In the genomic region with DNA sequence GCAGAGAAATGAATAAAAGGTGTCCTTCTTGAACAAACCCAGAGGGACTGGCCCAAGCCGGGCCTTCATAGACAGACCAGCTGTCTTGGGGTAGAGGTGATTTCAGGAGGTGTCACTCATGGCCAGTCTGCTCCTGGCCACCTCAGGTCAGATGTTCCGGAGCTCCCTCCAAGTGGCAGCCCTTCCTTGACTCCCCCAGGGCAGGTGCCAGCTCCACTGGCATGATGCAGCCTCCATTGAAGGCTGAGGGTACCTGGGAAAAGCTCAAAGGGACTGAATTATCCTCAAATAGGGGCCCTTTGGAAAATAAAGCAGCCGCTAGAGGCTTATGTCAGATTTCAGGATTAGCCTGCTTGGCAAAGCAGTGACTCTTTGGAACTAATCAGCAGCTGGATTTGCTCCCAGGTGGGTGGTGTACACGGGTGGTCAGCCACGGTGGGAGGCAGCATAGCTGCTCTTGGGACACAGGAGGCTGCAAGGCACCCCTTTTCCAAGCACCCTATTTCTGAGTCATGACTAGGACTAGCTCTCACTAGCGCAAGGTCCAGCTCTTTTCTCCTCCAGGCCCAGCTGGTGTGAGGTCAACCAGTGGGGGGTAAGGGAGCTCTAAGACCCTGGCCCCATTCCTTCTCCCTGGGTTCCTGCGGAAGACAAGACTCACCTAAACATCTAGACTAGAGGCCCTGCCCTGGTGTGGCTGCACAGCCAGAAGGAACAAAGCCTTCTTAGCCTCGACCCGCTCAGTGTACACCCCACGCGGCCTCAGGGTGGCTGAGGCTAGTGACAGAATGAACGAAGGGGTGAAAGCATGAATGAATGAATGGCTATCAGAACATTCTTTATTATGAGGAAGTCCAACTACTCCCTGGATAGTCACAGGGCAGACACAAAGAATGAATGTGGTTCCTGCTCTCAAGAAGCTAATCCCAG, we compare ENCODE assay signal across 18 cellular contexts. TPM values are rescaled to one million over a fixed set of nuclear protein-coding genes. Genes with fewer than 3 reads are reported as not detected.
DNase-seq lines count a peak whose midpoint lies in the region; ATAC-seq and TF ChIP-seq lines count a peak whose summit lies in the region.
"Had no signal": no experiment of that assay in that cellular context is flagged by ENCODE, and none has a peak within 500 bp of the region (broad histone marks: within the 10 kb centered on the region; RNA-seq: fewer than 3 reads in every experiment).

No MANE protein-coding gene starts in this region.

- ATAC-seq in Right ventricle myocardium inferior = no peak
- ATAC-seq in left ventricle myocardium superior = no peak
- ATAC-seq in left cardiac atrium = no peak
- no peak for ATAC-seq in aorta (ENCODE audit: low FRiP score)

- H3K4me3 ChIP-seq in retinal pigment epithelial cell (ENCODE audit: low read length) (no peak overlapping the region), aorta (ENCODE audit: low read length in 2 of 2) (no peak overlapping the region)
- H3K4me3 ChIP-seq: cardiac muscle cell had no signal

- peak; percentile 55 for DNase-seq in Right ventricle myocardium inferior (ENCODE audit: missing footprints)
- no peak for DNase-seq in left ventricle myocardium superior
- DNase-seq in left cardiac atrium = peak; percentile 18
- DNase-seq in retinal pigment epithelial cell (ENCODE audit: low read depth) = no peak
- peak; percentile 32 to 49 for DNase-seq in aorta
- DNase-seq in dermis blood vessel endothelial cell = no peak
- DNase-seq in ACHN = no peak
- no peak for DNase-seq in NCI-H446 treated with DMSO at 0.1 percent for 48 hours (lab: John Stamatoyannopoulos, UW)
- DNase-seq: activated B cell treated with CpG ODN at 0.5 μM for 24 hours; foreskin melanocyte; NCI-H187; NCI-H526; stimulated activated CD4-positive, alpha-beta T cell treated with anti-CD3 and anti-CD28 coated beads, Interleukin-12 subunit alpha, Interleukin-12 subunit beta, amount 100 ng/mL, for 4 hours had no signal

- in situ Hi-C loops in ACHN (cut with HindIII; ENCODE audit: low pct_ligation_motif_present, low pct_unique_long_range_greater_than_20kb, low sequenced_read_pairs) = no loop called here

- WGBS in aorta, 2 donors = 63 to 69% methylated on average over 12 of the region's 12 CpGs

- intact Hi-C loops in Right ventricle myocardium inferior (cut with DNase I) = no loop called here
- intact Hi-C loops in left ventricle myocardium superior (cut with micrococcal nuclease) = no loop called here
- intact Hi-C loops in left cardiac atrium (cut with DNase I) = no loop called here
- intact Hi-C loops in aorta (cut with DNase I) = no loop called here

- H3K36me3 ChIP-seq in aorta (ENCODE audit: control insufficient read depth in 1 of 2, insufficient read depth in 2 of 2, low read length in 1 of 2) = peaks cover 0 to 4% of the 10 kb centered on the region in 2 donors
- H3K36me3 ChIP-seq: cardiac muscle cell had no signal

- no peak overlapping the region for H3K27ac ChIP-seq in aorta (ENCODE audit: low read depth in 1 of 2, low read length in 2 of 2)
- H3K27ac ChIP-seq: HL-60, neutrophil had no signal

- H3K27me3 ChIP-seq in aorta (ENCODE audit: control insufficient read depth in 1 of 2, insufficient read depth in 2 of 2, low read length in 1 of 2) = no peaks in the 10 kb centered on the region
- H3K27me3 ChIP-seq: cardiac muscle cell, neutrophil had no signal

- no peaks in the 10 kb centered on the region for H3K4me1 ChIP-seq in aorta (ENCODE audit: control insufficient read depth in 1 of 2, insufficient read depth in 2 of 2, low read length in 2 of 2)

- H3K9me3 ChIP-seq in aorta (ENCODE audit: control insufficient read depth, low read length) = no peaks in the 10 kb centered on the region
- H3K9me3 ChIP-seq: neutrophil had no signal

- peak; percentile 6 for TF ChIP-seq CTCF in retinal pigment epithelial cell (conservative IDR thresholded peaks at IDR 0.05; ENCODE audit: low read depth, low read length)

RNA-seq across cellular contexts. Expression of gene HS1BP3, which starts 29.3 kb away (rescaled TPM):
- total RNA-seq in Right ventricle myocardium inferior (20.1 TPM), left ventricle myocardium superior (20.2 TPM), left cardiac atrium (10 to 100 TPM; 19.8 to 21.4 TPM), aorta (10 to 100 TPM; 34.8 to 42.3 TPM), dermis blood vessel endothelial cell (36.9 and 49.9 TPM in 2 replicates)
- 10 to 100 TPM; 27.5 to 33.6 TPM for polyA plus RNA-seq in aorta

RNA-seq across cellular contexts. Expression of gene GDF7, which starts 45.3 kb away (rescaled TPM):
- total RNA-seq in Right ventricle myocardium inferior = 0.46 TPM
- total RNA-seq in left ventricle myocardium superior = 0.32 TPM
- total RNA-seq in left cardiac atrium = 1 to 10 TPM in 1 of 2 donors, under 1 TPM in 1; 0.32 to 4.8 TPM
- 10 to 100 TPM; 15.9 to 16.4 TPM for total RNA-seq in aorta
- polyA plus RNA-seq in aorta = 10 to 100 TPM in 1 of 2 donors, 1 to 10 TPM in 1; 4.1 to 15.6 TPM
- total RNA-seq in dermis blood vessel endothelial cell = 5.4 and 28.1 TPM in 2 replicates
- total RNA-seq: A673; T-helper 1 cell treated with Interleukin-12 subunit alpha and Interleukin-12 subunit beta and Interleukin-4 antibody, amounts not matched to agents 30 ng/mL and 1 ng/mL, for 36 hours had no signal

Comparison
In these comparisons a context has a peak if more than half of its experiments do, and no peak if none do; other contexts are left out.
1. DNase-seq: peak in Right ventricle myocardium inferior (single experiment), left cardiac atrium (single experiment) and aorta (2 of 2); none in left ventricle myocardium superior (single experiment), retinal pigment epithelial cell (single experiment), dermis blood vessel endothelial cell (single experiment), ACHN (single experiment) and NCI-H446 treated with DMSO at 0.1 percent for 48 hours (single experiment).